1 cellular context compared by ENCODE assay signal in genomic region chr19:51550848-51551672, GRCh38.
TF ChIP-seq lines count a peak whose summit lies in the region.

No MANE protein-coding gene starts in this region.

TF ChIP-seq in K562, 482 proteins besides CTCF, POLR2A, EP300 and RAD21 (continued from another document and continues in another):
- TF ChIP-seq BCLAF1 (IDR thresholded peaks at IDR 0.05; ENCODE audit: borderline replicate concordance in 1 of 2, control insufficient read depth in 1 of 2, low read depth in 2 of 2, low read length in 1 of 2): no peak
- TF ChIP-seq KDM2B (CRISPR knock-in tag; IDR thresholded peaks at IDR 0.05): no peak
- no peak for TF ChIP-seq MCM7 (IDR thresholded peaks at IDR 0.05)
- TF ChIP-seq HBP1 (CRISPR knock-in tag; IDR thresholded peaks at IDR 0.05): no peak
- no peak for TF ChIP-seq BCL6 (CRISPR knock-in tag; IDR thresholded peaks at IDR 0.05)
- no peak for TF ChIP-seq STAG1 (CRISPR knock-in tag; IDR thresholded peaks at IDR 0.05; ENCODE audit: borderline replicate concordance)
- peak in 1 of 2 experiments; percentile 4; a peak in 1 of 4 replicates for TF ChIP-seq RCOR1 (IDR thresholded peaks at IDR 0.05; ENCODE audit: borderline replicate concordance in 1 of 2, low read depth in 2 of 2, low read length in 2 of 2)
- TF ChIP-seq HOMEZ (CRISPR knock-in tag; IDR thresholded peaks at IDR 0.05): no peak
- no peak; the same call in 1 of the 2 replicates for TF ChIP-seq SOX6 (IDR thresholded peaks at IDR 0.05)
- no peak for TF ChIP-seq LCOR (CRISPR knock-in tag; IDR thresholded peaks at IDR 0.05)
- TF ChIP-seq RBM25 (IDR thresholded peaks at IDR 0.05; ENCODE audit: low read depth, low read length, severe bottlenecking): no peak
- TF ChIP-seq CHD2 (IDR thresholded peaks at IDR 0.05; ENCODE audit: low read depth, low read length): no peak
- no peak for TF ChIP-seq ZBTB7A (IDR thresholded peaks at IDR 0.05; ENCODE audit: borderline replicate concordance, control insufficient read depth, low read depth, low read length)
- TF ChIP-seq GATA2 (CRISPR knock-in tag; IDR thresholded peaks at IDR 0.05): peak; percentile 67; the same call in 1 of the 2 replicates
- TF ChIP-seq ZNF445 (CRISPR knock-in tag; IDR thresholded peaks at IDR 0.05; ENCODE audit: low read depth): no peak
- TF ChIP-seq CBFB (CRISPR knock-in tag; IDR thresholded peaks at IDR 0.05): no peak
- TF ChIP-seq ETV1 (tag; conservative IDR thresholded peaks at IDR 0.05; ENCODE audit: low read depth): peak; percentile 39; the same call in 1 of the 2 replicates
- no peak for TF ChIP-seq ZBTB49 (CRISPR knock-in tag; IDR thresholded peaks at IDR 0.05; ENCODE audit: borderline replicate concordance)
- no peak for TF ChIP-seq CREB1 (IDR thresholded peaks at IDR 0.05)
- no peak for TF ChIP-seq CREB1 (CRISPR knock-in tag; IDR thresholded peaks at IDR 0.05)
- TF ChIP-seq MAFG (tag; conservative IDR thresholded peaks at IDR 0.05): no peak; the same call in 1 of the 2 replicates
- TF ChIP-seq ZEB2 (IDR thresholded peaks at IDR 0.05): 0 out of 2 replicates have a peak, but pooled peaks have one; percentile 55
- TF ChIP-seq NUFIP1 (IDR thresholded peaks at IDR 0.05; ENCODE audit: partially characterized antibody): no peak
- no peak for TF ChIP-seq BRF2 (IDR thresholded peaks at IDR 0.05; ENCODE audit: borderline replicate concordance, insufficient read depth, insufficient read length)
- TF ChIP-seq ZNF589 (CRISPR knock-in tag; IDR thresholded peaks at IDR 0.05; ENCODE audit: low read depth): 0 out of 2 replicates have a peak, but pooled peaks have one; percentile 20
- no peak for TF ChIP-seq NFYB (IDR thresholded peaks at IDR 0.05; ENCODE audit: extremely low read depth, insufficient read length)
- peak; percentile 73 for TF ChIP-seq ZNF316 (IDR thresholded peaks at IDR 0.05)
- TF ChIP-seq ZBED1 (IDR thresholded peaks at IDR 0.05): 0 out of 2 replicates have a peak, but pooled peaks have one; percentile 60
- no peak for TF ChIP-seq HMG20B (CRISPR knock-in tag; IDR thresholded peaks at IDR 0.05)
- TF ChIP-seq TAF15 (IDR thresholded peaks at IDR 0.05; ENCODE audit: low read depth, low read length): no peak
- no peak for TF ChIP-seq TSC22D4 (tag; IDR thresholded peaks at IDR 0.05)
- TF ChIP-seq KLF6 (CRISPR knock-in tag; IDR thresholded peaks at IDR 0.05; ENCODE audit: borderline replicate concordance): peak; percentile 17; the same call in 1 of the 2 replicates
- no peak for TF ChIP-seq ARNT (IDR thresholded peaks at IDR 0.05)
- TF ChIP-seq EWSR1 (IDR thresholded peaks at IDR 0.05; ENCODE audit: borderline replicate concordance, low read depth, partially characterized antibody): no peak
- no peak for TF ChIP-seq COPS2 (conservative IDR thresholded peaks at IDR 0.05)
- TF ChIP-seq ZNF311 (CRISPR knock-in tag; IDR thresholded peaks at IDR 0.05): no peak
- no peak for TF ChIP-seq ZNF318 (IDR thresholded peaks at IDR 0.05; ENCODE audit: borderline replicate concordance in 1 of 2, low read depth in 1 of 2)
- no peak for TF ChIP-seq SRSF9 (IDR thresholded peaks at IDR 0.05; ENCODE audit: borderline replicate concordance, low read depth, low read length)
- no peak for TF ChIP-seq MAX (CRISPR knock-in tag; IDR thresholded peaks at IDR 0.05)
- TF ChIP-seq ZNF785 (CRISPR knock-in tag; IDR thresholded peaks at IDR 0.05): no peak
- no peak for TF ChIP-seq ZZZ3 (IDR thresholded peaks at IDR 0.05)
- TF ChIP-seq CLOCK (CRISPR knock-in tag; IDR thresholded peaks at IDR 0.05; ENCODE audit: borderline replicate concordance): no peak
- TF ChIP-seq LARP7 (IDR thresholded peaks at IDR 0.05): no peak
